Comparison of ENCODE assay signal across 22 cellular contexts in the genomic region with DNA sequence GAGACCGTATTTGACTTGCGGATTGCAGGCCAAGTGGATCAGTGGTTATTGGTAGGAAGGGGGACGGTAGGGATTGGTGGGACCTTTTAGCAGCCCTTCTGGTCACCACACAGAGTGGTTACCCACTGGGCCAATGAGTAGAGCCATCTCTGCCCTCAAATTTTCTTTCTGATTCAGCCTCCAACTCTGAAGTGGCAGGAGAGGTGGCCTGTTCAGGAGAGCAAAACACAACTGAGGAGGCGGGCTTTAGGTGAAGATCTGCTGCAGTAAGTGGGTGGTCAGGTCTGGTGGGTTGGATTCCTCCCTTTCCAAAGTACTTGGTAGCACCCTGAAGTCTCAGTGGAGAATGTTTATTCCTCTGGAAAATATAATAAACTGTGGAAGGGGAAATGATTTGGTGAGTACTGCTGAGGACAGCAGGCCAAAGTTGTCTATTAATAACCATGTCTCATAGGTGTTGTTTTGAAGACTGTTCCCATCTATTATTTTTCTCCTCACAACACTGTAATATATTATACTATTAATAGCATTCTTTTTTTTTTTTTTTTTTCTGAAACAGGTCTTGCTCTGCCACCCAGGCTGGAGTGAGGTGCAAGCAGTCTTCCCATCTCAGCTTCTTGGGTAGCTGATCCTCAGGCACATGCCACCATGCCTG. TPM values are rescaled to one million over a fixed set of nuclear protein-coding genes. Genes with fewer than 3 reads are reported as not detected.
"Had no signal": no experiment of that assay in that cellular context is flagged by ENCODE, and none has a peak within 500 bp of the region (broad histone marks: within the 10 kb centered on the region; RNA-seq: fewer than 3 reads in every experiment).

No MANE protein-coding gene starts in this region.

- H3K27ac ChIP-seq: adrenal gland, Peyer's patch, RWPE1 had no signal

- H3K4me3 ChIP-seq: adrenal gland, Peyer's patch had no signal

- H3K27me3 ChIP-seq: adrenal gland, Peyer's patch had no signal

- DNase-seq: activated CD4-positive, alpha-beta T cell treated with anti-CD3 and anti-CD28 coated beads, Interleukin-2, amount 50 U/mL, for 1 hour; activated CD4-positive, CD25-positive, alpha-beta regulatory T cell; activated CD8-positive, alpha-beta memory T cell treated with anti-CD3 and anti-CD28 coated beads, Interleukin-2, amount 50 U/mL, for 4 hours; activated CD8-positive, alpha-beta T cell treated with anti-CD3 and anti-CD28 coated beads for 36 hours; activated naive CD4-positive, alpha-beta T cell treated with anti-CD3 and anti-CD28 coated beads, Interleukin-2, amount 50 U/mL, for 16 hours; activated naive CD8-positive, alpha-beta T cell treated with anti-CD3 and anti-CD28 coated beads, Interleukin-2, amount 10 ng/mL, durations not matched to agents 7 days and 5 days; adrenal gland; anterior cingulate cortex; IMR-90; Kasumi-1; KBM-7; NCI-H1105 treated with DMSO at 0.1 percent for 48 hours; NCI-H1436 treated with DMSO at 0.1 percent for 48 hours; NCI-H187; NCI-H2081; NCI-H446; NCI-H524; Peyer's patch; SHP77 treated with DMSO at 0.1 percent for 48 hours; T-helper 17 cell; T1000 had no signal

- ATAC-seq: activated CD8-positive, alpha-beta T cell treated with anti-CD3 and anti-CD28 coated beads for 36 hours; T-helper 17 cell had no signal

- H3K9me3 ChIP-seq: adrenal gland, Peyer's patch had no signal

- H3K4me1 ChIP-seq: adrenal gland, Peyer's patch had no signal

RNA-seq across cellular contexts. Expression of a gene that starts 1.5 kb away (rescaled TPM):
- total RNA-seq: IMR-90, Peyer's patch had no signal
